In the genomic region with DNA sequence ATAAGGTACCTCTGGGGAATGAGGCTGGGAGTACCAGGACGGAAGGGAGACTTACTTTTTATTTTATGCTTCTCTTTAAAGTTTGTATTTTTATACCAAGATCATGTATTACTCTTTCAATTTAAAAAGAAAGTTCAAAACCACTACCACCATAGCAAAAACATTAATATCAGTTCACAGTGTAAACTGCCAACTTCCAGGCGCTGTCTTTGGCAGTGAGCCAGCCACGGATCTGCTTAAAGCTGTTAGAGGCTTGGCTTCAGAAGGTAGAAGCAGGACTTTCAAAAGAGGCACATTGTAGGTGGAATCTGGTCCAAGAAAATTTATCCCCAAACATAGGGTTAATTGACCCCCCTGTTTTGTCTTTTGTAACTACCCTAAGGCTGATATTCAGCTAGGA, we compare ENCODE assay signal across 12 cellular contexts.
DNase-seq lines count a peak whose midpoint lies in the region; ATAC-seq and TF ChIP-seq lines count a peak whose summit lies in the region.
"Had no signal": no experiment of that assay in that cellular context is flagged by ENCODE, and none has a peak within 500 bp of the region (broad histone marks: within the 10 kb centered on the region; RNA-seq: fewer than 3 reads in every experiment).

No MANE protein-coding gene starts in this region.

- H3K4me3 ChIP-seq in body of pancreas (no peak overlapping the region), mucosa of descending colon (no peak overlapping the region)
- H3K4me3 ChIP-seq: vagina had no signal

- DNase-seq in G401 (ENCODE audit: low spot score) (peak; percentile 17), NCI-H1694 treated with DMSO at 0.1 percent for 48 hours (lab: John Stamatoyannopoulos, UW) (peak; percentile 20), body of pancreas (peak; percentile 66 to 86 (median 78)), mucosa of descending colon (peak in 2 of 3 donors; percentile 50 to 51), omental fat pad (ENCODE audit: low spot score) (no peak)
- no peak for DNase-seq in stimulated activated CD8-positive, alpha-beta memory T cell treated with anti-CD3 and anti-CD28 coated beads, Interleukin-4, amount 100 ng/mL, for 48 hours
- DNase-seq in stimulated activated CD4-positive, alpha-beta T cell treated with anti-CD3 and anti-CD28 coated beads, Interleukin-4, amount 100 ng/mL, for 24 hours: no peak
- DNase-seq: activated CD4-positive, alpha-beta T cell treated with anti-CD3 and anti-CD28 coated beads for 4 hours; Caco-2; endodermal cell had no signal

- peaks cover 4% of the 10 kb centered on the region for H3K4me1 ChIP-seq in body of pancreas
- no peaks in the 10 kb centered on the region for H3K4me1 ChIP-seq in mucosa of descending colon (ENCODE audit: low read depth)
- H3K4me1 ChIP-seq: vagina had no signal

- TF ChIP-seq POLR2A in body of pancreas (IDR thresholded peaks at IDR 0.05): no peak

- H3K9me3 ChIP-seq in body of pancreas (no peaks in the 10 kb centered on the region), mucosa of descending colon (no peaks in the 10 kb centered on the region)
- H3K9me3 ChIP-seq: vagina had no signal

- no peak for TF ChIP-seq CTCF in body of pancreas (IDR thresholded peaks at IDR 0.05)
- TF ChIP-seq CTCF in mucosa of descending colon (IDR thresholded peaks at IDR 0.05): no peak
- TF ChIP-seq CTCF in omental fat pad (IDR thresholded peaks at IDR 0.05): no peak

- intact Hi-C loops in body of pancreas (cut with DNase I) (no loop called here), mucosa of descending colon (cut with DNase I, micrococcal nuclease) (no loop called here)

- no peak for ATAC-seq in body of pancreas
- ATAC-seq in mucosa of descending colon: no peak
- no peak for ATAC-seq in GM18868 (IDR thresholded peaks at IDR 0.05; ENCODE audit: unreplicated experiment)
- ATAC-seq in omental fat pad (ENCODE audit: low FRiP score): no peak

- in situ Hi-C loops in G401 (cut with HindIII; ENCODE audit: low sequenced_read_pairs): no loop called here

- WGBS in body of pancreas, 2 donors: 0 to 13% methylated on average over 3 of the region's 3 CpGs

- no peaks in the 10 kb centered on the region for H3K36me3 ChIP-seq in body of pancreas (replicated peaks in 1 of 2; ENCODE audit: insufficient read depth in 1 of 2, low read depth in 2 of 2)
- no peaks in the 10 kb centered on the region for H3K36me3 ChIP-seq in mucosa of descending colon (ENCODE audit: low read depth)
- H3K36me3 ChIP-seq: vagina had no signal

- H3K27me3 ChIP-seq in body of pancreas: no peaks in the 10 kb centered on the region
- H3K27me3 ChIP-seq: vagina had no signal

- H3K27ac ChIP-seq in body of pancreas: no peak overlapping the region
- H3K27ac ChIP-seq: vagina had no signal

Comparison
In these comparisons a context has a peak if more than half of its experiments do, and no peak if none do; other contexts are left out.
1. DNase-seq: peak in G401 (single experiment), NCI-H1694 treated with DMSO at 0.1 percent for 48 hours (single experiment), body of pancreas (4 of 4) and mucosa of descending colon (2 of 3); none in stimulated activated CD8-positive, alpha-beta memory T cell treated with anti-CD3 and anti-CD28 coated beads, Interleukin-4, amount 100 ng/mL, for 48 hours (single experiment), stimulated activated CD4-positive, alpha-beta T cell treated with anti-CD3 and anti-CD28 coated beads, Interleukin-4, amount 100 ng/mL, for 24 hours (single experiment) and omental fat pad (single experiment).